In the genomic region with DNA sequence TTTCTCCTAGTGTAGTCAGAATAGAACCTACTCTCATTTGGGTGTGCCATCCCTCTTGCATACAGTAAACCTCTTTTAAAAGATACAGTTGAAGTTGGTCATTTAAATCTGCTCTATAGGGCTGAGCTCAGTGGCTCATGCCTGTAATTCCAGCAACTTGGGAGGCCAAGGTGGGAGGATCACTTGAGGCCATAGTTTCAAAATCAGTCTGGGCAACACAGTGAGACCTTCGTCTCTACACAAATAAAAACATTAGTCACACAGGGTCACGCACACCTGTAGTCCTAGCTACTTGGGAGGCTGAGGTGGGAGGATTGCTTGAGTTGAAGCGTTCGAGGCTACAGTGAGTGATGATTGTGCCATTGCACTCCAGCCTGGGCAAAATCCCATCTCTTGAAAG, we compare ENCODE assay signal across 31 cellular contexts.
DNase-seq lines count a peak whose midpoint lies in the region; ATAC-seq and TF ChIP-seq lines count a peak whose summit lies in the region.
"Had no signal": no experiment of that assay in that cellular context is flagged by ENCODE, and none has a peak within 500 bp of the region (broad histone marks: within the 10 kb centered on the region; RNA-seq: fewer than 3 reads in every experiment).

No MANE protein-coding gene starts in this region.

- no peak overlapping the region for H4K12ac ChIP-seq in trophoblast cell (ENCODE audit: low read depth, low read length)

- no peak overlapping the region for H3K4me2 ChIP-seq in trophoblast cell (ENCODE audit: low read length)
- H3K4me2 ChIP-seq: A549; BLaER1; BLaER1 treated with 17β-estradiol and CSF1 and Interleukin-3, amounts not matched to agents 10 nM and 100 nM had no signal

- H3K27ac Mint-ChIP-seq in endodermal cell = no peak overlapping the region
- H3K27ac Mint-ChIP-seq: B cell; CD14-positive monocyte; CD4-positive, alpha-beta memory T cell; CD4-positive, alpha-beta T cell; CD4-positive, CD25-positive, alpha-beta regulatory T cell; CD8-positive, alpha-beta memory T cell; CD8-positive, alpha-beta T cell had no signal

- H3K4me3 ChIP-seq in endodermal cell (ENCODE audit: low read length) = peak overlapping the region; percentile 27
- H3K4me3 ChIP-seq in trophoblast cell (ENCODE audit: low read depth, low read length) = no peak overlapping the region
- H3K4me3 ChIP-seq: A549; BLaER1; BLaER1 treated with 17β-estradiol and CSF1 and Interleukin-3, amounts not matched to agents 10 nM and 100 nM had no signal

- no peak overlapping the region for H2BK12ac ChIP-seq in trophoblast cell (ENCODE audit: low read length)

- no peak for TF ChIP-seq CTCF in endodermal cell (conservative IDR thresholded peaks at IDR 0.05)

- no peaks in the 10 kb centered on the region for H3K79me1 ChIP-seq in trophoblast cell (ENCODE audit: low read length)

- H3K4me3 Mint-ChIP-seq in endodermal cell = no peak overlapping the region
- H3K4me3 Mint-ChIP-seq: B cell; CD14-positive monocyte; CD4-positive, alpha-beta memory T cell; CD4-positive, alpha-beta T cell; CD4-positive, CD25-positive, alpha-beta regulatory T cell; CD8-positive, alpha-beta memory T cell; CD8-positive, alpha-beta T cell had no signal

- H3K36me3 Mint-ChIP-seq in endodermal cell (ENCODE audit: low read depth) = peaks cover 5% of the 10 kb centered on the region
- H3K36me3 Mint-ChIP-seq: CD14-positive monocyte; CD4-positive, alpha-beta memory T cell; CD8-positive, alpha-beta memory T cell; CD8-positive, alpha-beta T cell had no signal

- H3K4me1 ChIP-seq in endodermal cell (ENCODE audit: control insufficient read depth, insufficient read depth, low read length) (peaks cover 16% of the 10 kb centered on the region), trophoblast cell (ENCODE audit: control insufficient read depth in 1 of 2, insufficient read depth in 2 of 2, low read length in 2 of 2) (no peaks in the 10 kb centered on the region)
- H3K4me1 ChIP-seq: A549; BE2C; BLaER1; BLaER1 treated with 17β-estradiol and CSF1 and Interleukin-3, amounts not matched to agents 10 nM and 100 nM; Caco-2 had no signal

- no peak overlapping the region for H3K4ac ChIP-seq in trophoblast cell (ENCODE audit: low read depth, low read length)

- peaks cover 22% of the 10 kb centered on the region for H3K9me3 ChIP-seq in endodermal cell (ENCODE audit: control insufficient read depth, low read length)
- H3K9me3 ChIP-seq in trophoblast cell (ENCODE audit: insufficient read depth, low read depth, low read length) = no peaks in the 10 kb centered on the region
- H3K9me3 ChIP-seq: A549; BE2C; BLaER1; BLaER1 treated with 17β-estradiol and CSF1 and Interleukin-3, amounts not matched to agents 10 nM and 100 nM; Caco-2 had no signal

- H3K27ac ChIP-seq in endodermal cell (ENCODE audit: low read depth, low read length) = no peak overlapping the region
- H3K27ac ChIP-seq in trophoblast cell (ENCODE audit: low read depth, low read length) = no peak overlapping the region
- H3K27ac ChIP-seq: 22Rv1; A549; BLaER1; BLaER1 treated with 17β-estradiol and CSF1 and Interleukin-3, amounts not matched to agents 10 nM and 100 nM; C4-2B had no signal

- no peak for ATAC-seq in HG03571 (IDR thresholded peaks at IDR 0.05; ENCODE audit: unreplicated experiment)
- ATAC-seq: A549; CD8-positive, alpha-beta T cell had no signal

- DNase-seq in endodermal cell = no peak
- DNase-seq in trophoblast cell = peak; percentile 76 to 85
- no peak for DNase-seq in inferior parietal cortex (ENCODE audit: extremely low spot score)
- DNase-seq: 8988T; ACHN; AML-193; BE2C; C1 segment of cervical spinal cord; Caco-2; Calu3; CD4-positive, alpha-beta memory T cell; CD4-positive, alpha-beta T cell; CD4-positive, CD25-positive, alpha-beta regulatory T cell; CD8-positive, alpha-beta memory T cell; CD8-positive, alpha-beta T cell; COR-L47; DMS 273 treated with DMSO at 0.1 percent for 48 hours; DMS153; DMS53; DMS79; DMS79 treated with DMSO at 0.1 percent for 48 hours; DND-41; EL had no signal

- H3K79me2 ChIP-seq in trophoblast cell (ENCODE audit: control insufficient read depth, insufficient read depth, low read length, poor library complexity) = no peaks in the 10 kb centered on the region

- H3K9ac ChIP-seq in endodermal cell (ENCODE audit: extremely low read depth, low read length, poor library complexity, severe bottlenecking) (no peak overlapping the region), trophoblast cell (ENCODE audit: low read length) (no peak overlapping the region)
- H3K9ac ChIP-seq: BLaER1; BLaER1 treated with 17β-estradiol and CSF1 and Interleukin-3, amounts not matched to agents 10 nM and 100 nM had no signal

- no peak overlapping the region for H2BK5ac ChIP-seq in trophoblast cell (ENCODE audit: low read depth, low read length, poor library complexity)

- H2BK120ac ChIP-seq in trophoblast cell (ENCODE audit: insufficient read depth, low read length, poor library complexity) = no peak overlapping the region

- peaks cover 37% of the 10 kb centered on the region for H3K4me1 Mint-ChIP-seq in endodermal cell
- H3K4me1 Mint-ChIP-seq: B cell; CD14-positive monocyte; CD4-positive, alpha-beta memory T cell; CD4-positive, CD25-positive, alpha-beta regulatory T cell; CD8-positive, alpha-beta memory T cell had no signal

- H3K23ac ChIP-seq in trophoblast cell (ENCODE audit: low read length) = no peak overlapping the region

- peaks cover 10% of the 10 kb centered on the region for H3K9me3 Mint-ChIP-seq in endodermal cell

- no peak overlapping the region for H4K8ac ChIP-seq in trophoblast cell (ENCODE audit: low read depth, low read length)

- H3K18ac ChIP-seq in trophoblast cell (ENCODE audit: low read length) = no peak overlapping the region

- H3K27me3 ChIP-seq in endodermal cell (ENCODE audit: control insufficient read depth, insufficient read depth, low read length, poor library complexity, severe bottlenecking) (peaks cover 7% of the 10 kb centered on the region), trophoblast cell (ENCODE audit: insufficient read depth, low read length) (no peaks in the 10 kb centered on the region)
- H3K27me3 ChIP-seq: BE2C; BLaER1; BLaER1 treated with 17β-estradiol and CSF1 and Interleukin-3, amounts not matched to agents 10 nM and 100 nM had no signal

- WGBS in endodermal cell (ENCODE audit: insufficient coverage in 1 of 2, insufficient read length in 1 of 2), 2 experiments = 94 to 100% methylated on average over 3 to 4 of the region's 4 CpGs
- whole genome bisulfite sequencing in trophoblast cell (ENCODE audit: extremely low coverage, insufficient coverage, insufficient read length) = no CpG with 5 or more reads among the region's 4 CpGs

- H4K91ac ChIP-seq in trophoblast cell (ENCODE audit: low read depth, low read length) = no peak overlapping the region

- no peaks in the 10 kb centered on the region for H3K36me3 ChIP-seq in endodermal cell (ENCODE audit: control insufficient read depth, insufficient read depth, low read length)
- H3K36me3 ChIP-seq in trophoblast cell (ENCODE audit: control insufficient read depth in 1 of 2, insufficient read depth in 2 of 2, low read length in 2 of 2) = no peaks in the 10 kb centered on the region
- H3K36me3 ChIP-seq: BE2C; BLaER1; BLaER1 treated with 17β-estradiol and CSF1 and Interleukin-3, amounts not matched to agents 10 nM and 100 nM had no signal

- no peak overlapping the region for H2AK5ac ChIP-seq in trophoblast cell (ENCODE audit: low read length)

- no peak overlapping the region for H3K14ac ChIP-seq in trophoblast cell (ENCODE audit: low read length)

- H3K27me3 Mint-ChIP-seq in endodermal cell (ENCODE audit: insufficient read depth) = peaks cover 32% of the 10 kb centered on the region
- H3K27me3 Mint-ChIP-seq: CD4-positive, alpha-beta memory T cell; CD4-positive, alpha-beta T cell; CD4-positive, CD25-positive, alpha-beta regulatory T cell had no signal

- no peak overlapping the region for H2AFZ ChIP-seq in trophoblast cell (ENCODE audit: insufficient read depth, low read length, poor library complexity)

Comparison
In these comparisons a context has a peak if more than half of its experiments do, and no peak if none do; other contexts are left out.
1. DNase-seq: peak in trophoblast cell (2 of 2); none in endodermal cell (single experiment) and inferior parietal cortex (single experiment).